ENCODE assay signal across 8 cellular contexts in genomic region chr19:42176990-42177685, GRCh38. TPM values are rescaled to one million over a fixed set of nuclear protein-coding genes. Genes with fewer than 3 reads are reported as not detected.
DNase-seq lines count a peak whose midpoint lies in the region; ATAC-seq and TF ChIP-seq lines count a peak whose summit lies in the region.

No MANE protein-coding gene starts in this region.

- ATAC-seq in HG02938 (IDR thresholded peaks at IDR 0.05; ENCODE audit: unreplicated experiment) = no peak

- H3K23ac ChIP-seq in neuronal stem cell (ENCODE audit: low read depth, low read length, poor library complexity) = peak overlapping the region; percentile 21

- TF ChIP-seq CTCF in Peyer's patch (IDR thresholded peaks at IDR 0.05) (peak in 5 of 6 experiments; percentile 7 to 48 (median 33)), foreskin fibroblast (IDR thresholded peaks at IDR 0.05; ENCODE audit: low read depth, low read length) (peak; percentile 15), stomach (IDR thresholded peaks at IDR 0.05) (peak in 3 of 7 experiments; percentile 8 to 46 (median 21))

- WGBS in neuronal stem cell (ENCODE audit: extremely low coverage in 2 of 2, insufficient read length in 2 of 2, insufficient replicate concordance in 1 of 2), 2 donors = no CpG with 5 or more reads among the region's 66 CpGs
- 1% methylated on average over 33 to 66 of the region's 66 CpGs for WGBS in stomach, 5 donors

- peak overlapping the region; percentile 88 for H2AFZ ChIP-seq in neuronal stem cell (ENCODE audit: low read length)

- peak overlapping the region; percentile 29 to 57 (median 56) for H3K4me3 ChIP-seq in Peyer's patch
- H3K4me3 ChIP-seq in foreskin fibroblast (ENCODE audit: low read depth in 1 of 2, low read length in 2 of 2) = peak overlapping the region; percentile 58 to 59
- peak overlapping the region; percentile 44 to 67 for H3K4me3 ChIP-seq in neuronal stem cell (ENCODE audit: low read length in 2 of 2)
- H3K4me3 ChIP-seq in stomach = peak overlapping the region; percentile 50 to 58 (median 54)

- peaks cover 0 to 20% of the 10 kb centered on the region in 2 donors for H3K27me3 ChIP-seq in Peyer's patch
- peaks cover 10 to 78% (median 61%) of the 10 kb centered on the region in 3 experiments for H3K27me3 ChIP-seq in neuronal stem cell (ENCODE audit: control insufficient read depth in 3 of 3, insufficient read depth in 3 of 3, low read depth in 1 of 3, low read length in 3 of 3)
- peaks cover 5 to 96% (median 63%) of the 10 kb centered on the region in 3 donors for H3K27me3 ChIP-seq in stomach

- H3K36me3 ChIP-seq in Peyer's patch (no peaks in the 10 kb centered on the region), neuronal stem cell (replicated peaks in 1 of 2; ENCODE audit: control insufficient read depth in 2 of 2, insufficient read depth in 2 of 2, low read length in 2 of 2) (no peaks in the 10 kb centered on the region), stomach (no peaks in the 10 kb centered on the region)

- no peaks in the 10 kb centered on the region for H3K79me1 ChIP-seq in neuronal stem cell (ENCODE audit: low read depth, low read length)

- H4K91ac ChIP-seq in neuronal stem cell (ENCODE audit: low read depth, low read length, poor library complexity) = no peak overlapping the region

- H2BK12ac ChIP-seq in neuronal stem cell (ENCODE audit: low read length) = no peak overlapping the region

- no peak overlapping the region for H2BK120ac ChIP-seq in neuronal stem cell (ENCODE audit: low read depth, low read length)

- peak; percentile 80 for DNase-seq in EH (ENCODE audit: low read depth)
- peak; percentile 57 to 67 for DNase-seq in Kasumi-1 (lab: John Stamatoyannopoulos, UW)
- DNase-seq in Peyer's patch = peak; percentile 72 to 85 (median 78)
- DNase-seq in activated T-helper 9 cell treated with anti-CD3 and anti-CD28 coated beads, Interleukin-2, amount 50 U/mL, for 16 hours (ENCODE audit: low read depth) = peak; percentile 66
- peak; percentile 74 to 93 for DNase-seq in foreskin fibroblast
- DNase-seq in neuronal stem cell (ENCODE audit: low spot score) = peak; percentile 83
- peak; percentile 71 for DNase-seq in stomach

- no peak overlapping the region for H3K9ac ChIP-seq in neuronal stem cell (ENCODE audit: low read depth, low read length, poor library complexity)

- H3K4ac ChIP-seq in neuronal stem cell (ENCODE audit: low read length) = no peak overlapping the region

- H3K14ac ChIP-seq in neuronal stem cell (ENCODE audit: low read length) = no peak overlapping the region

- TF ChIP-seq POLR2A in Peyer's patch (IDR thresholded peaks at IDR 0.05) = no peak
- no peak for TF ChIP-seq POLR2A in stomach (IDR thresholded peaks at IDR 0.05)

- H4K8ac ChIP-seq in neuronal stem cell (ENCODE audit: low read depth, low read length) = no peak overlapping the region

- TF ChIP-seq EP300 in stomach (IDR thresholded peaks at IDR 0.05) = no peak

- peak overlapping the region; percentile 29 for H3K18ac ChIP-seq in neuronal stem cell (ENCODE audit: low read length)

- H3K4me1 ChIP-seq in Peyer's patch = peaks cover 0 to 15% (median 12%) of the 10 kb centered on the region in 4 donors
- peaks cover 8 to 28% of the 10 kb centered on the region in 2 donors for H3K4me1 ChIP-seq in neuronal stem cell (ENCODE audit: control insufficient read depth in 2 of 2, insufficient read depth in 1 of 2, low read depth in 1 of 2, low read length in 2 of 2)
- H3K4me1 ChIP-seq in stomach = peaks cover 12 to 23% (median 21%) of the 10 kb centered on the region in 4 donors

- H3K9me3 ChIP-seq in Peyer's patch = no peaks in the 10 kb centered on the region
- no peaks in the 10 kb centered on the region for H3K9me3 ChIP-seq in neuronal stem cell (replicated peaks in 1 of 2; ENCODE audit: control insufficient read depth in 2 of 2, insufficient read depth in 1 of 2, low read depth in 1 of 2, low read length in 2 of 2)
- no peaks in the 10 kb centered on the region for H3K9me3 ChIP-seq in stomach

- intact Hi-C loops in stomach (cut with DNase I; ENCODE audit: low total_unique reads) = no loop called here

- H3K27ac ChIP-seq in Peyer's patch (peak overlapping the region in 1 of 4 donors; percentile 17), neuronal stem cell (replicated peaks; ENCODE audit: low read length) (no peak overlapping the region), stomach (peak overlapping the region in 2 of 5 donors; percentile 8 to 42)

- no peak overlapping the region for H2BK5ac ChIP-seq in neuronal stem cell (ENCODE audit: low read length)

- H3K4me2 ChIP-seq in neuronal stem cell (ENCODE audit: insufficient read depth, low read length, poor library complexity, severe bottlenecking) = peak overlapping the region; percentile 85

- H2BK15ac ChIP-seq in neuronal stem cell (ENCODE audit: low read length) = no peak overlapping the region

- no peak overlapping the region for H2AK5ac ChIP-seq in neuronal stem cell (ENCODE audit: low read depth, low read length)

RNA-seq across cellular contexts. Expression of gene DEDD2, which starts 40.3 kb away (rescaled TPM):
- 10 to 100 TPM; 20.6 to 60.2 (median 51.6) TPM for total RNA-seq in Peyer's patch
- 29.2 TPM for polyA plus RNA-seq in neuronal stem cell (2013, experiment 1 of 2)
- polyA plus RNA-seq in neuronal stem cell (2013, experiment 2 of 2) = 27.6 TPM
- total RNA-seq in stomach = 100 to 1,000 TPM in 1 of 5 donors, 10 to 100 TPM in 4; 16.7 to 195 (median 43.8) TPM
- 10 to 100 TPM; 20.8 to 35.9 (median 22.0) TPM for polyA plus RNA-seq in stomach

RNA-seq across cellular contexts. Expression of gene ZNF526, which starts 43.0 kb away (rescaled TPM):
- 10 to 100 TPM in 3 of 4 donors, 1 to 10 TPM in 1; 9.1 to 14.0 (median 12.3) TPM for total RNA-seq in Peyer's patch
- polyA plus RNA-seq in neuronal stem cell (2013, experiment 1 of 2) = 5.4 TPM
- 5.2 TPM for polyA plus RNA-seq in neuronal stem cell (2013, experiment 2 of 2)
- total RNA-seq in stomach = 10 to 100 TPM in 2 of 5 donors, 1 to 10 TPM in 3; 4.7 to 12.0 (median 6.8) TPM
- polyA plus RNA-seq in stomach = 1 to 10 TPM; 2.4 to 3.7 (median 3.2) TPM

RNA-seq across cellular contexts. Expression of gene POU2F2, which starts 44.9 kb away (rescaled TPM):
- total RNA-seq in Peyer's patch = 10 to 100 TPM in 1 of 4 donors, 1 to 10 TPM in 2, under 1 TPM in 1; 0.88 to 30.5 (median 3.2) TPM
- 2.4 TPM for polyA plus RNA-seq in neuronal stem cell (2013, experiment 1 of 2)
- 2.5 TPM for polyA plus RNA-seq in neuronal stem cell (2013, experiment 2 of 2)
- 10 to 100 TPM in 2 of 5 donors, 1 to 10 TPM in 1, under 1 TPM in 2; 0.89 to 23.3 (median 3.9) TPM for total RNA-seq in stomach
- polyA plus RNA-seq in stomach = 1 to 10 TPM in 2 of 3 donors, under 1 TPM in 1; 0.68 to 2.7 (median 1.8) TPM
